8 cellular contexts compared by ENCODE assay signal in genomic region chr3:71064288-71064975, GRCh38.
DNase-seq lines count a peak whose midpoint lies in the region; ATAC-seq, FAIRE-seq and TF ChIP-seq lines count a peak whose summit lies in the region.

No MANE protein-coding gene starts in this region.

- peak overlapping the region; percentile 90 for H3K27ac ChIP-seq in AG04450 (ENCODE audit: low read depth, low read length)
- H3K27ac ChIP-seq in IMR-90 (ENCODE audit: insufficient read depth, low read length): peak overlapping the region; percentile 94
- peak overlapping the region; percentile 66 for H3K27ac ChIP-seq in layer of hippocampus (ENCODE audit: low read depth, low read length)

- intact Hi-C loops in IMR-90 (cut with micrococcal nuclease): loop anchor here (1.0 to 5.0 kb wide), 7 partner anchors 38 to 514 kb away; no protein-coding TSS in a partner anchor

- peak overlapping the region; percentile 82 for H3K9ac ChIP-seq in IMR-90 (ENCODE audit: low read depth, low read length)

- DNase-seq in AG04450 (ENCODE audit: low read depth, low spot score): no peak
- peak; percentile 68 for DNase-seq in IMR-90
- peak; percentile 56 to 64 for DNase-seq in central memory CD8-positive, alpha-beta T cell (ENCODE audit: low spot score in 2 of 2)
- peak; percentile 45 to 71 for DNase-seq in stimulated activated CD4-positive, alpha-beta T cell treated with anti-CD3 and anti-CD28 coated beads, Interleukin-2, amount 100 ng/mL, for 24 hours
- no peak for DNase-seq in GM12891 (ENCODE audit: insufficient read length, low spot score)

- H3K4me3 ChIP-seq in AG04450 (ENCODE audit: low read depth, low read length): peak overlapping the region; percentile 91
- H3K4me3 ChIP-seq in IMR-90 (ENCODE audit: insufficient read depth, low read depth, low read length): peak overlapping the region; percentile 57
- peak overlapping the region; percentile 86 for H3K4me3 ChIP-seq in WI38 (ENCODE audit: low read depth, low read length)

- H4K5ac ChIP-seq in IMR-90 (ENCODE audit: low read depth, low read length): peak overlapping the region; percentile 87

- peaks cover 10 to 65% of the 10 kb centered on the region in 2 experiments; a peak in 2 of 4 replicates for H3K79me1 ChIP-seq in IMR-90 (ENCODE audit: low read depth in 1 of 2, low read length in 2 of 2)

- H3K4me3 Mint-ChIP-seq in central memory CD8-positive, alpha-beta T cell: no peak overlapping the region

- H2AK5ac ChIP-seq in IMR-90 (ENCODE audit: low read depth, low read length): peak overlapping the region; percentile 89

- H3K14ac ChIP-seq in IMR-90 (replicated peaks; ENCODE audit: low read depth, low read length): peak overlapping the region; percentile 88

- peaks cover 12% of the 10 kb centered on the region; the same call in 1 of the 2 replicates for H4K20me1 ChIP-seq in IMR-90 (ENCODE audit: insufficient read depth, low read length)

- ATAC-seq in GM19025 (IDR thresholded peaks at IDR 0.05; ENCODE audit: low read depth, unreplicated experiment): peak; percentile 55
- ATAC-seq in IMR-90 (ENCODE audit: low read depth): peak; percentile 35
- peak; percentile 60 for ATAC-seq in central memory CD8-positive, alpha-beta T cell (replicated peaks; ENCODE audit: extremely low read depth, poor library complexity, severe bottlenecking)

- peaks cover 53% of the 10 kb centered on the region for H3K4me1 Mint-ChIP-seq in central memory CD8-positive, alpha-beta T cell

- dilution Hi-C loops in IMR-90 (cut with HindIII; ENCODE audit: low sequenced_read_pairs, unreplicated experiment): no loop called here

- peak overlapping the region; percentile 86; the same call in 2 of the 3 replicates for H2BK15ac ChIP-seq in IMR-90 (ENCODE audit: low read depth, low read length)

- H3K27me3 Mint-ChIP-seq in central memory CD8-positive, alpha-beta T cell: no peaks in the 10 kb centered on the region

- H4K91ac ChIP-seq in IMR-90 (ENCODE audit: insufficient read depth, low read depth, low read length): peak overlapping the region; percentile 81

- peaks cover 9% of the 10 kb centered on the region for H3K36me3 Mint-ChIP-seq in central memory CD8-positive, alpha-beta T cell (ENCODE audit: insufficient read depth)

- peak overlapping the region; percentile 85 for H2AFZ ChIP-seq in IMR-90 (replicated peaks; ENCODE audit: low read length, poor library complexity)

- peak overlapping the region; percentile 98 for H2BK5ac ChIP-seq in IMR-90 (ENCODE audit: low read depth, low read length, poor library complexity, severe bottlenecking)

- H3K27me3 ChIP-seq in AG04450 (ENCODE audit: control insufficient read depth, insufficient read depth, low read length) (no peaks in the 10 kb centered on the region), IMR-90 (ENCODE audit: control insufficient read depth, insufficient read depth, low read length) (no peaks in the 10 kb centered on the region), layer of hippocampus (ENCODE audit: control insufficient read depth, insufficient read depth, low read length) (no peaks in the 10 kb centered on the region)

- TF ChIP-seq POLR2A in IMR-90 (IDR thresholded peaks at IDR 0.05; ENCODE audit: low read depth, low read length) (peak; percentile 71), GM12891 (IDR thresholded peaks at IDR 0.05; ENCODE audit: low read depth, low read length) (no peak)

- no peaks in the 10 kb centered on the region for H3K9me3 Mint-ChIP-seq in central memory CD8-positive, alpha-beta T cell

- CTCF ChIA-PET in AG04450 (lab: Charles Lee): no interaction called here
- CTCF ChIA-PET in IMR-90 (lab: Yijun Ruan, JAX): no interaction called here

- in situ Hi-C loops in IMR-90 (cut with MboI; ENCODE audit: low sequenced_read_pairs): no loop called here

- peak overlapping the region; percentile 72 to 94 for H4K8ac ChIP-seq in IMR-90 (ENCODE audit: low read depth in 2 of 2, low read length in 2 of 2)

- peak overlapping the region; percentile 98 for H3K56ac ChIP-seq in IMR-90 (ENCODE audit: extremely low read depth, insufficient read depth, low read length)

- peak overlapping the region; percentile 52 for H3K18ac ChIP-seq in IMR-90 (ENCODE audit: low read depth, low read length)

- no peak overlapping the region for H3K27ac Mint-ChIP-seq in central memory CD8-positive, alpha-beta T cell (ENCODE audit: low read depth)

- TF ChIP-seq RAD21 in IMR-90 (IDR thresholded peaks at IDR 0.05; ENCODE audit: low read length): no peak

- peak overlapping the region; percentile 63 for H2BK20ac ChIP-seq in IMR-90 (ENCODE audit: low read depth, low read length)

- WGBS in IMR-90 (ENCODE audit: extremely low coverage in 2 of 2, insufficient read length in 1 of 2), 2 experiments: no CpG with 5 or more reads among the region's 51 CpGs

- H3K9me3 ChIP-seq in AG04450 (ENCODE audit: control insufficient read depth, insufficient read depth, low read length) (no peaks in the 10 kb centered on the region; the same call in 1 of the 2 replicates), IMR-90 (ENCODE audit: control insufficient read depth, insufficient read depth, low read length) (no peaks in the 10 kb centered on the region)

- H2AK9ac ChIP-seq in IMR-90 (replicated peaks; ENCODE audit: low read depth, low read length, poor library complexity): peak overlapping the region; percentile 98

- TF ChIP-seq CTCF in AG04450 (IDR thresholded peaks at IDR 0.05; ENCODE audit: low read depth, low read length) (no peak), IMR-90 (conservative IDR thresholded peaks at IDR 0.05; ENCODE audit: low read depth, low read length) (no peak), WI38 (IDR thresholded peaks at IDR 0.05; ENCODE audit: low read depth, low read length) (no peak)

- peak overlapping the region; percentile 91 for H3K23ac ChIP-seq in IMR-90 (ENCODE audit: low read depth, low read length)

- POLR2A ChIA-PET in AG04450 (lab: Yijun Ruan, JAX) (no interaction called here), IMR-90 (lab: Charles Lee; ENCODE audit: unreplicated experiment) (no interaction called here)

- peaks cover 15% of the 10 kb centered on the region for H3K9me1 ChIP-seq in IMR-90 (ENCODE audit: insufficient read depth, low read length)

- H3K4ac ChIP-seq in IMR-90 (ENCODE audit: low read depth, low read length): peak overlapping the region; percentile 93

- no peaks in the 10 kb centered on the region for H3K36me3 ChIP-seq in IMR-90 (ENCODE audit: control insufficient read depth, insufficient read depth, low read length)

- peak overlapping the region; percentile 83 for H3K4me2 ChIP-seq in IMR-90 (ENCODE audit: low read depth, low read length)

- peaks cover 11% of the 10 kb centered on the region for H3K4me1 ChIP-seq in IMR-90 (ENCODE audit: control insufficient read depth, insufficient read depth, low read length)

- no peak for FAIRE-seq in GM12891 (lab: Jason Lieb, UNC)

- H2BK120ac ChIP-seq in IMR-90 (ENCODE audit: low read depth, low read length): peak overlapping the region; percentile 94

- BruUV-seq in IMR-90 (replicated peaks; lab: Mats Ljungman, UMichigan): no TSS peak

TF ChIP-seq in IMR-90, 13 proteins besides CTCF, POLR2A, EP300 and RAD21:
- 0 out of 2 replicates have a peak, but pooled peaks have one; percentile 43 for TF ChIP-seq CHD1 (IDR thresholded peaks at IDR 0.05; ENCODE audit: low read depth, low read length)
- TF ChIP-seq RCOR1 (IDR thresholded peaks at IDR 0.05; ENCODE audit: insufficient replicate concordance, low read length): no peak
- peak; percentile 54; the same call in 1 of the 2 replicates for TF ChIP-seq MXI1 (IDR thresholded peaks at IDR 0.05; ENCODE audit: borderline replicate concordance, low read depth, low read length)
TF ChIP-seq in IMR-90: peak in this region for 2.

TF ChIP-seq in GM12891, 5 proteins besides CTCF, POLR2A, EP300 and RAD21:
- TF ChIP-seq TAF1 (IDR thresholded peaks at IDR 0.05; ENCODE audit: low read depth, low read length): no peak
- no peak for TF ChIP-seq PAX5 (IDR thresholded peaks at IDR 0.05; ENCODE audit: insufficient read depth, low read length, severe bottlenecking)
- TF ChIP-seq POU2F2 (IDR thresholded peaks at IDR 0.05; ENCODE audit: low read depth, low read length): no peak
- no peak for TF ChIP-seq POLR2AphosphoS5 (IDR thresholded peaks at IDR 0.05; ENCODE audit: low read depth, low read length)
- no peak for TF ChIP-seq SPI1 (IDR thresholded peaks at IDR 0.05; ENCODE audit: low read depth, low read length)

Comparison
In these comparisons a context has a peak if more than half of its experiments do, and no peak if none do; other contexts are left out.
1. DNase-seq: peak in IMR-90 (single experiment), central memory CD8-positive, alpha-beta T cell (2 of 2) and stimulated activated CD4-positive, alpha-beta T cell treated with anti-CD3 and anti-CD28 coated beads, Interleukin-2, amount 100 ng/mL, for 24 hours (2 of 2); none in AG04450 (single experiment) and GM12891 (single experiment).
2. Peak in every context shown above with its lines, with median percentiles within 50 percentile points of each other: H3K27ac ChIP-seq, H3K4me3 ChIP-seq and ATAC-seq.